Comparison of ENCODE assay signal across 15 cellular contexts in the genomic region with DNA sequence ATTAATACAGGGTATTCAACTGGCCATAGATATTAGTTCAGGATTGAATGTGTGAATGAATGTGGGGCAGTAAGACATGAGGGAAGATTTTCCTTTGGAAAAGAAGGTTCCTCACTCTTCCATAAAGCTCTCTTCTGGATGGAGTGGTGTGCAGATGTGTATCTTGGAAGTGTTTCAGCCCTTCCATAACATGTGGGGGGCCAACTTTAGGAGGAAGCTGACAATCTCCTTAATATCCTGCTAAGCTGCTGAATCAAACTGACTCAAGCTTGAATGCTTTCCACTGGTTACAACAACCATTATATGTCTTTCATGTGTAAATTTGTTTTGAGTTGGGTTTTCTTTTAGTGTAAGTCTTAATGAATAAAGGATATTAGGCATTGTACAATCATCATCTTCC. TPM values are rescaled to one million over a fixed set of nuclear protein-coding genes. Genes with fewer than 3 reads are reported as not detected.
"Had no signal": no experiment of that assay in that cellular context is flagged by ENCODE, and none has a peak within 500 bp of the region (broad histone marks: within the 10 kb centered on the region; RNA-seq: fewer than 3 reads in every experiment).

No MANE protein-coding gene starts in this region.

- DNase-seq: activated CD4-positive, alpha-beta T cell treated with anti-CD3 and anti-CD28 coated beads for 48 hours; activated CD8-positive, alpha-beta memory T cell treated with anti-CD3 and anti-CD28 coated beads, Interleukin-2, amount 50 U/mL, for 48 hours; activated CD8-positive, alpha-beta T cell treated with anti-CD3 and anti-CD28 coated beads, Interleukin-2, amount 10 ng/mL, durations not matched to agents 7 days and 5 days; activated naive CD8-positive, alpha-beta T cell treated with anti-CD3 and anti-CD28 coated beads, Interleukin-2, amount 10 ng/mL, durations not matched to agents 7 days and 5 days; anterior cingulate cortex; glutamatergic neuron; immature natural killer cell; lower lobe of right lung; midbrain; pancreas; stimulated activated CD4-positive, alpha-beta T cell treated with anti-CD3 and anti-CD28 coated beads, Interleukin-15, amount 100 ng/mL, for 24 hours; stimulated activated CD4-positive, alpha-beta T cell treated with anti-CD3 and anti-CD28 coated beads, Interleukin-4, amount 100 ng/mL, for 24 hours; T1000 had no signal

- ATAC-seq: activated CD8-positive, alpha-beta T cell treated with anti-CD3 and anti-CD28 coated beads, Interleukin-2, amount 10 ng/mL, durations not matched to agents 7 days and 5 days; lower lobe of right lung; pancreas had no signal

- H3K9me3 ChIP-seq: lower lobe of right lung, pancreas had no signal

- H3K4me1 ChIP-seq: lower lobe of right lung, neural progenitor cell, pancreas had no signal

- H3K36me3 ChIP-seq: cardiac muscle cell, lower lobe of right lung, neural progenitor cell, pancreas had no signal

- H3K27ac ChIP-seq: cardiac muscle cell, lower lobe of right lung, neural progenitor cell, pancreas had no signal

- H3K4me3 ChIP-seq: cardiac muscle cell, lower lobe of right lung, neural progenitor cell, pancreas had no signal

- H3K27me3 ChIP-seq: cardiac muscle cell, neural progenitor cell, pancreas had no signal

RNA-seq across cellular contexts. Expression of a gene that starts 40.3 kb away (rescaled TPM):
- polyA plus RNA-seq: cardiac muscle cell had no signal
